ENCODE assay signal across 6 cellular contexts in genomic region chr5:171951218-171951617, GRCh38.
"Had no signal": no experiment of that assay in that cellular context is flagged by ENCODE, and none has a peak within 500 bp of the region (broad histone marks: within the 10 kb centered on the region; RNA-seq: fewer than 3 reads in every experiment).

No MANE protein-coding gene starts in this region.

- H3K36me3 ChIP-seq: HAP-1 had no signal

- H3K27ac ChIP-seq: GM23248 had no signal

- H3K9me3 ChIP-seq: HAP-1 had no signal

- H3K9me3 Mint-ChIP-seq: HFFc6 had no signal

- H3K4me3 ChIP-seq: GM23248, HAP-1 had no signal

- H3K27ac Mint-ChIP-seq: HFFc6 had no signal

- DNase-seq: GM23248, GOT3, H7, HFFc6, IMR-90 had no signal

- H3K4me3 Mint-ChIP-seq: HFFc6 had no signal
